In the genomic region with DNA sequence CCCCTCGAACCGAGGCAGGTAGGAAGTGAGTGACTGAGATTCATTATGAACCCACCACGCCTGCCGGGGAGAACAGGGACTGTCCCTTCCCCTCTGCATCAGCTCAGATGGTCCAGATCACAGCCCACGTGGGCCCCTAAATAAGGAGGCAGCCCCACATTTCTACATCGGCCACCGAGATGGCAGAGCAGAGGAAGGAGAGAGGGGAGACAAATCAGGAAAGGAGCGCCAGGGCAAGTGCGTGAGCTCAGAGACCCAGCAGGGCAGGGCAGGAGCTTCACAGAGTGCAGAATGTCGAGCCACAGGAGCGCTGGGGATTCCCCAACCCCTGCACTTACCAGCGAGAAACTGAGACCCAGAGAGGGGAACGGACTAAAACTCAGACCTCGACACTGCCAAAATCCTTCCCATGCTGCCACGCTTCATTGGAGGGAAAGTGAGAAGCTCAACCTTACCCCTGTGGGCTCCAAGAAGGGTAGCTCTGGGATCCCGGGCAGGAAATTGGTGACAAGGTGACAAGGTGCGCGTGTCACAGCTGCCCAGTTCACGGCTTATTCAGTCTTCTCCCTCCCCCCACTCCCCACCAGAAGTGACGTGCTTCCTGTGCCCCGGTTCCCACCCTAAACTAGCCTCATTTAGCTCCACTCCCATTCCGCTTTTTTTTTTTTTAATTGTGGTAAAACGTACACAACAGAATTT, we compare ENCODE assay signal across 9 cellular contexts. TPM values are rescaled to one million over a fixed set of nuclear protein-coding genes. Genes with fewer than 3 reads are reported as not detected.
A peak's percentile ranks its signal among the peaks of the same experiment; 100 is the strongest.
DNase-seq lines count a peak whose midpoint lies in the region; ATAC-seq and TF ChIP-seq lines count a peak whose summit lies in the region.
"Had no signal": no experiment of that assay in that cellular context is flagged by ENCODE, and none has a peak within 500 bp of the region (broad histone marks: within the 10 kb centered on the region; RNA-seq: fewer than 3 reads in every experiment).

A gene (minus strand): TSS at position 566 of the 699 bp plus-strand sequence. CDS start 13,942 bp downstream, outside the sequence.

- peaks cover 62% of the 10 kb centered on the region for H3K4me1 Mint-ChIP-seq in activated naive CD4-positive, alpha-beta T cell treated with anti-CD3 and anti-CD28 coated beads for 36 hours (ENCODE audit: low read depth)

- intact Hi-C loops in activated naive CD4-positive, alpha-beta T cell treated with anti-CD3 and anti-CD28 coated beads for 36 hours (cut with micrococcal nuclease) = loop anchor here (1.0 to 10.0 kb wide), 9 partner anchors 35 to 486 kb away; a partner anchor contains a TSS

- ATAC-seq in GM18511 (IDR thresholded peaks at IDR 0.05; ENCODE audit: unreplicated experiment) = peak; percentile 81
- peak; percentile 58 for ATAC-seq in HG02938 (IDR thresholded peaks at IDR 0.05; ENCODE audit: unreplicated experiment)

- no peaks in the 10 kb centered on the region for H3K27me3 ChIP-seq in kidney epithelial cell (ENCODE audit: control insufficient read depth, insufficient read depth, low read length)
- H3K27me3 ChIP-seq: cardiac muscle cell had no signal

- H3K27me3 Mint-ChIP-seq in activated naive CD4-positive, alpha-beta T cell treated with anti-CD3 and anti-CD28 coated beads for 36 hours (ENCODE audit: low read depth) = no peaks in the 10 kb centered on the region

- no peaks in the 10 kb centered on the region for H3K9me3 Mint-ChIP-seq in activated naive CD4-positive, alpha-beta T cell treated with anti-CD3 and anti-CD28 coated beads for 36 hours

- peak within 1 kb of the TSS; percentile 98 for H3K27ac Mint-ChIP-seq in activated naive CD4-positive, alpha-beta T cell treated with anti-CD3 and anti-CD28 coated beads for 36 hours

- peak; percentile 92 for DNase-seq in RPMI8226
- peak; percentile 95 for DNase-seq in activated naive CD4-positive, alpha-beta T cell treated with anti-CD3 and anti-CD28 coated beads for 36 hours
- DNase-seq in kidney epithelial cell (ENCODE audit: low read depth) = no peak
- peak; percentile 72 to 89 for DNase-seq in stimulated activated CD4-positive, alpha-beta T cell treated with anti-CD3 and anti-CD28 coated beads, Interleukin-4, amount 100 ng/mL, for 4 hours
- DNase-seq in NCI-H187 treated with DMSO at 0.1 percent for 48 hours (lab: John Stamatoyannopoulos, UW) = no peak
- no peak for DNase-seq in putamen (ENCODE audit: low spot score)

- TF ChIP-seq CTCF in kidney epithelial cell (IDR thresholded peaks at IDR 0.05; ENCODE audit: insufficient read depth, low read length, poor library complexity, severe bottlenecking) = no peak

- CTCF ChIA-PET in activated naive CD4-positive, alpha-beta T cell treated with anti-CD3 and anti-CD28 coated beads for 36 hours (lab: Charles Lee) = interaction anchor here (0.6 to 4.4 kb wide), 9 partner anchors 9 to 261 kb away, joined by 3 to 37 read pairs (median 3); a partner anchor contains a TSS

- H3K4me3 Mint-ChIP-seq in activated naive CD4-positive, alpha-beta T cell treated with anti-CD3 and anti-CD28 coated beads for 36 hours = peak within 1 kb of the TSS; percentile 97

- no peaks in the 10 kb centered on the region for H3K36me3 ChIP-seq in kidney epithelial cell (ENCODE audit: control insufficient read depth, insufficient read depth, low read length)
- H3K36me3 ChIP-seq: cardiac muscle cell had no signal

- H3K36me3 Mint-ChIP-seq in activated naive CD4-positive, alpha-beta T cell treated with anti-CD3 and anti-CD28 coated beads for 36 hours (ENCODE audit: low read depth) = peaks cover 5% of the 10 kb centered on the region

- peak within 1 kb of the TSS; percentile 12 for H3K4me3 ChIP-seq in kidney epithelial cell (ENCODE audit: low read depth, low read length)
- H3K4me3 ChIP-seq: cardiac muscle cell had no signal

RNA-seq across cellular contexts. Expression of the gene that starts here (rescaled TPM):
- total RNA-seq in activated naive CD4-positive, alpha-beta T cell treated with anti-CD3 and anti-CD28 coated beads for 36 hours = 10 to 100 TPM; 41.6 to 41.9 TPM
- total RNA-seq in kidney epithelial cell = 11.5 and 12.9 TPM in 2 replicates
- total RNA-seq: cardiac muscle cell had no signal

Comparison
In these comparisons a context has a peak if more than half of its experiments do, and no peak if none do; other contexts are left out.
1. DNase-seq: peak in RPMI8226 (single experiment), activated naive CD4-positive, alpha-beta T cell treated with anti-CD3 and anti-CD28 coated beads for 36 hours (single experiment) and stimulated activated CD4-positive, alpha-beta T cell treated with anti-CD3 and anti-CD28 coated beads, Interleukin-4, amount 100 ng/mL, for 4 hours (2 of 2); none in kidney epithelial cell (single experiment), NCI-H187 treated with DMSO at 0.1 percent for 48 hours (single experiment) and putamen (single experiment).